In the genomic region with DNA sequence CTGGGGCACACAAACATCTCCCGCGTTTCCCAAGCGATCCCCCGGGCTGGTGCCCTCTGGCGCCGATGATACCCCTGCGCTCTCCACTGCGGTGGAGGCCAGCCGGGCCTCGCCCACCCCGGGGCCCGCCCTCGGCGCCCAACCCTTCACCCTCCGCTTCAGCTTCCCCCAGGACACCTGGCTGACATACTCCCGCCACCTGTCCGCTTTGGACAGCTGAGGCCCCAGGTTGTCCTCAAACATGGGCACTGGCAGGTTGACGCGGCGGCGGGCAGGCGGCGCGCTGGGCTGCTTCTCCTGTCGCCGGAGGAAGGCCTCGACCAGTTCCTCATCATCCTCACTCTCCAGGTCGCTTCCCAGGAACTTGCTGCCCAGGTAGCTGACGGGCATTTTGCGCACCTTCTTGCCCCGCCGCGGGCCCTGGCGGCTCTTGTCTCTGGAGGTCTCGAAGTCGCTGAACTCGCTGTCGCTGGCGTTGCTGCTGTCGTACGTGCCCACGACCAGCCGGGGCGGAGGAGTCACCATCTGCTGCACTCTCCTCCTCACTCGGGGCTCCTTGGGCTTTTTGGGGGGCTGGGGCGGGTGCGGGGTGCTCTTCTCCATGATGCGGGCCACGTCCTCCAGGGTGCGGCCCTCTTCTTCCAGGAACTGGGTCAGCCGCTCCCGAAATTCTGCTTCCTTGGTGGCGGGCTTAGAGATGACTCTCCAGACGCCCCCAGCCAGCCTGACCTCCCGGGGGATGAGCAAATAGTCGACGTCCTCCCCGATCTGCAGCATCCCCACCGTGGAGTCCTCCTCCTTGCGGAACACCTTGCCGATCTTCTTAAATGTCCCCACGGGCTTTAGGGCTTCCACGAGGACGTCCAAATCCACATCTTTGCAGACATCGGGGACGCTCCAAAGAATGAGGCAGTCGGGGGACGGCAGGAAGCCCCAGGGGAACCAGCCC, we compare ENCODE assay signal across 1 cellular context.
TF ChIP-seq lines count a peak whose summit lies in the region.

No MANE protein-coding gene starts in this region.

TF ChIP-seq in HEK293, 187 proteins besides CTCF, POLR2A, EP300 and RAD21:
- TF ChIP-seq ZNF555 (tag by site-specific recombination; conservative IDR thresholded peaks at IDR 0.05) (no peak), GLIS1 (tag by site-specific recombination; IDR thresholded peaks at IDR 0.05) (peak; percentile 74), ZBTB1 (tag by site-specific recombination; IDR thresholded peaks at IDR 0.05) (no peak), ZNF202 (tag by site-specific recombination; IDR thresholded peaks at IDR 0.05; ENCODE audit: borderline replicate concordance) (no peak), MZF1 (tag by site-specific recombination; IDR thresholded peaks at IDR 0.05; ENCODE audit: borderline replicate concordance) (peak; percentile 22; the same call in 1 of the 2 replicates)
- TF ChIP-seq, protein P1, sequence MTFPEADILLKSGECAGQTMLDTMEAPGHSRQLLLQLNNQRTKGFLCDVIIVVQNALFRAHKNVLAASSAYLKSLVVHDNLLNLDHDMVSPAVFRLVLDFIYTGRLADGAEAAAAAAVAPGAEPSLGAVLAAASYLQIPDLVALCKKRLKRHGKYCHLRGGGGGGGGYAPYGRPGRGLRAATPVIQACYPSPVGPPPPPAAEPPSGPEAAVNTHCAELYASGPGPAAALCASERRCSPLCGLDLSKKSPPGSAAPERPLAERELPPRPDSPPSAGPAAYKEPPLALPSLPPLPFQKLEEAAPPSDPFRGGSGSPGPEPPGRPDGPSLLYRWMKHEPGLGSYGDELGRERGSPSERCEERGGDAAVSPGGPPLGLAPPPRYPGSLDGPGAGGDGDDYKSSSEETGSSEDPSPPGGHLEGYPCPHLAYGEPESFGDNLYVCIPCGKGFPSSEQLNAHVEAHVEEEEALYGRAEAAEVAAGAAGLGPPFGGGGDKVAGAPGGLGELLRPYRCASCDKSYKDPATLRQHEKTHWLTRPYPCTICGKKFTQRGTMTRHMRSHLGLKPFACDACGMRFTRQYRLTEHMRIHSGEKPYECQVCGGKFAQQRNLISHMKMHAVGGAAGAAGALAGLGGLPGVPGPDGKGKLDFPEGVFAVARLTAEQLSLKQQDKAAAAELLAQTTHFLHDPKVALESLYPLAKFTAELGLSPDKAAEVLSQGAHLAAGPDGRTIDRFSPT (tag by site-specific recombination; IDR thresholded peaks at IDR 0.05), result no peak
- TF ChIP-seq, protein P2, sequence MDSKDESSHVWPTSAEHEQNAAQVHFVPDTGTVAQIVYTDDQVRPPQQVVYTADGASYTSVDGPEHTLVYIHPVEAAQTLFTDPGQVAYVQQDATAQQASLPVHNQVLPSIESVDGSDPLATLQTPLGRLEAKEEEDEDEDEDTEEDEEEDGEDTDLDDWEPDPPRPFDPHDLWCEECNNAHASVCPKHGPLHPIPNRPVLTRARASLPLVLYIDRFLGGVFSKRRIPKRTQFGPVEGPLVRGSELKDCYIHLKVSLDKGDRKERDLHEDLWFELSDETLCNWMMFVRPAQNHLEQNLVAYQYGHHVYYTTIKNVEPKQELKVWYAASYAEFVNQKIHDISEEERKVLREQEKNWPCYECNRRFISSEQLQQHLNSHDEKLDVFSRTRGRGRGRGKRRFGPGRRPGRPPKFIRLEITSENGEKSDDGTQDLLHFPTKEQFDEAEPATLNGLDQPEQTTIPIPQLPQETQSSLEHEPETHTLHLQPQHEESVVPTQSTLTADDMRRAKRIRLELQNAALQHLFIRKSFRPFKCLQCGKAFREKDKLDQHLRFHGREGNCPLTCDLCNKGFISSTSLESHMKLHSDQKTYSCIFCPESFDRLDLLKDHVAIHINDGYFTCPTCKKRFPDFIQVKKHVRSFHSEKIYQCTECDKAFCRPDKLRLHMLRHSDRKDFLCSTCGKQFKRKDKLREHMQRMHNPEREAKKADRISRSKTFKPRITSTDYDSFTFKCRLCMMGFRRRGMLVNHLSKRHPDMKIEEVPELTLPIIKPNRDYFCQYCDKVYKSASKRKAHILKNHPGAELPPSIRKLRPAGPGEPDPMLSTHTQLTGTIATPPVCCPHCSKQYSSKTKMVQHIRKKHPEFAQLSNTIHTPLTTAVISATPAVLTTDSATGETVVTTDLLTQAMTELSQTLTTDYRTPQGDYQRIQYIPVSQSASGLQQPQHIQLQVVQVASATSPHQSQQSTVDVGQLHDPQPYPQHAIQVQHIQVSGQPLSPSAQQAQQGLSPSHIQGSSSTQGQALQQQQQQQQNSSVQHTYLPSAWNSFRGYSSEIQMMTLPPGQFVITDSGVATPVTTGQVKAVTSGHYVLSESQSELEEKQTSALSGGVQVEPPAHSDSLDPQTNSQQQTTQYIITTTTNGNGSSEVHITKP (tag by site-specific recombination; IDR thresholded peaks at IDR 0.05), result 0 out of 2 replicates have a peak, but pooled peaks have one; percentile 3
- TF ChIP-seq, protein P3, sequence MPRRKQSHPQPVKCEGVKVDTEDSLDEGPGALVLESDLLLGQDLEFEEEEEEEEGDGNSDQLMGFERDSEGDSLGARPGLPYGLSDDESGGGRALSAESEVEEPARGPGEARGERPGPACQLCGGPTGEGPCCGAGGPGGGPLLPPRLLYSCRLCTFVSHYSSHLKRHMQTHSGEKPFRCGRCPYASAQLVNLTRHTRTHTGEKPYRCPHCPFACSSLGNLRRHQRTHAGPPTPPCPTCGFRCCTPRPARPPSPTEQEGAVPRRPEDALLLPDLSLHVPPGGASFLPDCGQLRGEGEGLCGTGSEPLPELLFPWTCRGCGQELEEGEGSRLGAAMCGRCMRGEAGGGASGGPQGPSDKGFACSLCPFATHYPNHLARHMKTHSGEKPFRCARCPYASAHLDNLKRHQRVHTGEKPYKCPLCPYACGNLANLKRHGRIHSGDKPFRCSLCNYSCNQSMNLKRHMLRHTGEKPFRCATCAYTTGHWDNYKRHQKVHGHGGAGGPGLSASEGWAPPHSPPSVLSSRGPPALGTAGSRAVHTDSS (tag by site-specific recombination; IDR thresholded peaks at IDR 0.05), result peak; percentile 49; the same call in 1 of the 2 replicates
